In genomic region chr4:56435748-56436442, GRCh38 we compare ENCODE assay signal across 1 cellular context.
TF ChIP-seq lines count a peak whose summit lies in the region.

PAICS (plus strand) TSS chr4:56436260; CDS start chr4:56436313, 53 bp downstream.

TF ChIP-seq in K562, 482 proteins besides CTCF, POLR2A, EP300 and RAD21 (continued from another document and continues in another):
- TF ChIP-seq HDAC1 (IDR thresholded peaks at IDR 0.05) (peak in 1 of 2 experiments; percentile 99; a peak in 2 of 4 replicates), BCOR (IDR thresholded peaks at IDR 0.05) (no peak), OTX1 (CRISPR knock-in tag; IDR thresholded peaks at IDR 0.05) (peak; percentile 86), STAT5A (IDR thresholded peaks at IDR 0.05; ENCODE audit: borderline replicate concordance, low read length) (0 out of 2 replicates have a peak, but pooled peaks have one; percentile 14), RBFOX2 (IDR thresholded peaks at IDR 0.05; ENCODE audit: low read depth, low read length) (peak; percentile 87), ZBTB2 (IDR thresholded peaks at IDR 0.05) (peak; percentile 91; the same call in 1 of the 2 replicates), HSF4 (CRISPR knock-in tag; IDR thresholded peaks at IDR 0.05; ENCODE audit: borderline replicate concordance) (no peak), PRPF4 (IDR thresholded peaks at IDR 0.05; ENCODE audit: insufficient read depth, low read depth, low read length, poor library complexity, severe bottlenecking) (peak; percentile 81), STAT5B (CRISPR knock-in tag; IDR thresholded peaks at IDR 0.05) (no peak), MYNN (IDR thresholded peaks at IDR 0.05) (0 out of 2 replicates have a peak, but pooled peaks have one; percentile 5), MYNN (CRISPR knock-in tag; IDR thresholded peaks at IDR 0.05) (no peak), ATF1 (CRISPR knock-in tag; IDR thresholded peaks at IDR 0.05) (no peak), ATF1 (tag; IDR thresholded peaks at IDR 0.05) (peak; percentile 26; the same call in 1 of the 2 replicates), ERF (CRISPR knock-in tag; IDR thresholded peaks at IDR 0.05) (peak; percentile 73; the same call in 1 of the 2 replicates), ZNF408 (CRISPR knock-in tag; IDR thresholded peaks at IDR 0.05; ENCODE audit: low read depth) (no peak), NKRF (IDR thresholded peaks at IDR 0.05; ENCODE audit: borderline replicate concordance) (peak; percentile 99), ETV6 (IDR thresholded peaks at IDR 0.05; ENCODE audit: borderline replicate concordance in 1 of 2, low read depth in 2 of 2, low read length in 1 of 2) (no peak), ETV6 (CRISPR knock-in tag; IDR thresholded peaks at IDR 0.05; ENCODE audit: borderline replicate concordance) (no peak), ZBTB34 (CRISPR knock-in tag; IDR thresholded peaks at IDR 0.05) (no peak), MXD1 (CRISPR knock-in tag; IDR thresholded peaks at IDR 0.05; ENCODE audit: borderline replicate concordance, poor library complexity, severe bottlenecking) (peak; percentile 97), FOS (IDR thresholded peaks at IDR 0.05; ENCODE audit: extremely low read depth, insufficient read length) (no peak), XRCC4 (IDR thresholded peaks at IDR 0.05; ENCODE audit: extremely low read depth, insufficient read depth, insufficient read length) (no peak), SMARCE1 (IDR thresholded peaks at IDR 0.05) (peak; percentile 14; the same call in 1 of the 2 replicates), TRIM24 (IDR thresholded peaks at IDR 0.05) (peak in 1 of 2 experiments; percentile 47; a peak in 2 of 4 replicates), GATAD2B (IDR thresholded peaks at IDR 0.05; ENCODE audit: borderline replicate concordance) (no peak), ZNF143 (CRISPR knock-in tag; IDR thresholded peaks at IDR 0.05) (no peak), ZNF217 (CRISPR knock-in tag; IDR thresholded peaks at IDR 0.05) (no peak), MTF1 (CRISPR knock-in tag; IDR thresholded peaks at IDR 0.05; ENCODE audit: borderline replicate concordance) (no peak), IFI16 (CRISPR knock-in tag; IDR thresholded peaks at IDR 0.05) (no peak), CTBP1 (IDR thresholded peaks at IDR 0.05; ENCODE audit: borderline replicate concordance) (peak; percentile 57; the same call in 1 of the 2 replicates), WHSC1 (IDR thresholded peaks at IDR 0.05; ENCODE audit: low read length) (no peak), ZNF449 (CRISPR knock-in tag; IDR thresholded peaks at IDR 0.05) (no peak), TCF7 (IDR thresholded peaks at IDR 0.05; ENCODE audit: borderline replicate concordance) (no peak), ZSCAN32 (CRISPR knock-in tag; IDR thresholded peaks at IDR 0.05) (no peak), SMAD1 (IDR thresholded peaks at IDR 0.05; ENCODE audit: low read depth, low read length, partially characterized antibody) (no peak), ZNF263 (CRISPR knock-in tag; IDR thresholded peaks at IDR 0.05; ENCODE audit: borderline replicate concordance) (peak; percentile 62; the same call in 1 of the 2 replicates), FIP1L1 (IDR thresholded peaks at IDR 0.05; ENCODE audit: low read depth, low read length, poor library complexity, severe bottlenecking) (peak; percentile 46), SAFB2 (IDR thresholded peaks at IDR 0.05; ENCODE audit: borderline replicate concordance, low read depth, low read length, severe bottlenecking) (no peak), CCAR2 (IDR thresholded peaks at IDR 0.05; ENCODE audit: low read depth, low read length) (no peak), SUPT5H (IDR thresholded peaks at IDR 0.05) (peak; percentile 81), AFF4 (CRISPR knock-in tag; IDR thresholded peaks at IDR 0.05) (no peak), THAP12 (CRISPR knock-in tag; IDR thresholded peaks at IDR 0.05) (peak; percentile 67; the same call in 1 of the 2 replicates), NR1H2 (CRISPR knock-in tag; IDR thresholded peaks at IDR 0.05) (peak; percentile 60; the same call in 1 of the 2 replicates), ZNF354B (CRISPR knock-in tag; IDR thresholded peaks at IDR 0.05) (no peak), BMI1 (IDR thresholded peaks at IDR 0.05; ENCODE audit: low read length) (no peak), YY1 (IDR thresholded peaks at IDR 0.05; ENCODE audit: borderline replicate concordance in 1 of 3, control insufficient read depth in 1 of 3, extremely low read depth in 1 of 3, insufficient read depth in 3 of 3, insufficient read length in 1 of 3, insufficient replicate concordance in 2 of 3, low read depth in 1 of 3, low read length in 2 of 3) (peak in 2 of 3 experiments; percentile 57 to 81), KDM4B (IDR thresholded peaks at IDR 0.05; ENCODE audit: borderline replicate concordance in 2 of 2, low read depth in 1 of 2) (no peak; a peak in 1 of 4 replicates), TBP (optimal IDR thresholded peaks at IDR 0.05; ENCODE audit: low read depth, low read length) (peak; percentile 66), MTA3 (IDR thresholded peaks at IDR 0.05; ENCODE audit: borderline replicate concordance) (no peak), CBX8 (IDR thresholded peaks at IDR 0.05; ENCODE audit: borderline replicate concordance, extremely low read depth, low read depth, low read length, poor library complexity, severe bottlenecking) (no peak), CCNT2 (IDR thresholded peaks at IDR 0.05; ENCODE audit: borderline replicate concordance, extremely low read depth, insufficient read length, low read depth, low read length) (peak; percentile 40), TSHZ1 (CRISPR knock-in tag; IDR thresholded peaks at IDR 0.05) (no peak), NR2F6 (CRISPR knock-in tag; IDR thresholded peaks at IDR 0.05) (0 out of 2 replicates have a peak, but pooled peaks have one; percentile 78), SAFB (IDR thresholded peaks at IDR 0.05; ENCODE audit: borderline replicate concordance, low read depth, low read length) (no peak)
